16 cellular contexts compared by ENCODE assay signal in the genomic region with DNA sequence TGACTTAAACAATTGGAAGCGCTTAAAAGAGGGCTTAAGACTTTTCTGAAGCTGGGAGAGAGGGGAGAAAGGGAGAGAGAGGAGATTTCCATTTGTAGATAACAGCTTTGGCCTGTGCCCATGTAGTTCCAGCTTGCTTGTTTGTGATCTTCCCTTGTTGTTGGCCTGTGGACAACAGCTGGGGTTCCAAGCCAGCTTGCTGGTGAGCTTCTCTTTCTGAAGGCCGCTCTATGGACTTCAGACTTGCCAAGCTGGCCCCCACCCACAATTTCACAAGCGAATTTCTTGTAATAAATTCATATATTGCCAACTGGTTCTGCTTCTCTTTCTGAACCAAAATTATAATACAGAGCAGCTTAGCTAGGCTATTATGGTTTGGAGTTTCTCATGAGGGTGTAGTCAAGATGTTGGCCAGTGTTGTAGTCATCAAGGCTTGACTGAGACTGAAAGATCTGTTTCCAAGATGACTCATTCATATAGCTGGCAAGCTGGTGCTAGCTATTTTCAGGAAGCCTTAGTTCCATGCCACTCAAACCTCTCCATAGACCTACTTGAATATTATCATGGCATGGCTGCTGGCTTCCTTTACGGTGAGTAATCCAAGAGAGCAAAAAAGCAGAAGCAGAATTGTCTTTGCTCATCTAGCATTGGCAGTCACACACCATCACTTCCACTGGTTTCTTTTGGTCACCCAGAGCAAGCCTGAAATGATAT.
DNase-seq lines count a peak whose midpoint lies in the region; ATAC-seq, FAIRE-seq and TF ChIP-seq lines count a peak whose summit lies in the region.
"Had no signal": no experiment of that assay in that cellular context is flagged by ENCODE, and none has a peak within 500 bp of the region (broad histone marks: within the 10 kb centered on the region; RNA-seq: fewer than 3 reads in every experiment).

No MANE protein-coding gene starts in this region.

- TF ChIP-seq CTCF in keratinocyte (optimal IDR thresholded peaks at IDR 0.05 in 1 of 3, IDR thresholded peaks at IDR 0.05 in 1 of 3, conservative IDR thresholded peaks at IDR 0.05 in 1 of 3; ENCODE audit: extremely low read depth in 1 of 3, insufficient read depth in 2 of 3, low read length in 3 of 3): no peak
- no peak for TF ChIP-seq CTCF in WERI-Rb-1 (IDR thresholded peaks at IDR 0.05; ENCODE audit: low read depth, low read length)
- TF ChIP-seq CTCF in GM10248 (IDR thresholded peaks at IDR 0.05; ENCODE audit: control extremely low read depth, extremely low read depth, low read depth, missing control alignments): no peak

- H3K9ac ChIP-seq in adipocyte (ENCODE audit: low read length) (no peak overlapping the region), keratinocyte (ENCODE audit: control insufficient read depth, extremely low read depth, insufficient read depth, low read length) (peak overlapping the region; percentile 19)

- peak overlapping the region; percentile 78 for H3K27ac ChIP-seq in keratinocyte (ENCODE audit: control insufficient read depth, insufficient read depth, low read length)
- H3K27ac ChIP-seq in WERI-Rb-1: no peak overlapping the region
- H3K27ac ChIP-seq: C4-2B, stomach had no signal

- H4K20me1 ChIP-seq in keratinocyte (ENCODE audit: control insufficient read depth, extremely low read depth, insufficient read depth, low read length): no peaks in the 10 kb centered on the region

- H3K36me3 ChIP-seq in adipocyte (ENCODE audit: control insufficient read depth, insufficient read depth, low read length, severe bottlenecking): no peaks in the 10 kb centered on the region
- no peaks in the 10 kb centered on the region for H3K36me3 ChIP-seq in keratinocyte (ENCODE audit: control insufficient read depth in 2 of 2, extremely low read depth in 1 of 2, insufficient read depth in 2 of 2, low read length in 2 of 2)
- H3K36me3 ChIP-seq in WERI-Rb-1: no peaks in the 10 kb centered on the region
- H3K36me3 ChIP-seq: stomach had no signal

- peak; percentile 100 for FAIRE-seq in keratinocyte (lab: Jason Lieb, UNC)
- FAIRE-seq: islet of Langerhans had no signal

- H3K27me3 ChIP-seq in adipocyte (replicated peaks; ENCODE audit: control insufficient read depth, insufficient read depth, low read length): no peaks in the 10 kb centered on the region
- no peaks in the 10 kb centered on the region for H3K27me3 ChIP-seq in keratinocyte (ENCODE audit: control insufficient read depth, extremely low read depth, insufficient read depth, low read length)
- peaks cover 3% of the 10 kb centered on the region for H3K27me3 ChIP-seq in WERI-Rb-1 (ENCODE audit: insufficient read depth, low read depth, severe bottlenecking)
- H3K27me3 ChIP-seq: stomach had no signal

- H2AFZ ChIP-seq in keratinocyte (ENCODE audit: control insufficient read depth, low read length): peak overlapping the region; percentile 36

- H3K9me1 ChIP-seq in keratinocyte (ENCODE audit: control insufficient read depth, extremely low read depth, insufficient read depth, low read length): no peaks in the 10 kb centered on the region

- peak overlapping the region; percentile 45 for H3K4me2 ChIP-seq in keratinocyte (ENCODE audit: control insufficient read depth, extremely low read depth, insufficient read depth, low read depth, low read length)

- H3K4me1 ChIP-seq in adipocyte (ENCODE audit: control insufficient read depth, insufficient read depth, low read length) (peaks cover 23% of the 10 kb centered on the region), keratinocyte (ENCODE audit: control insufficient read depth, extremely low read depth, insufficient read depth, low read length) (peaks cover 23% of the 10 kb centered on the region)

- no peak for TF ChIP-seq POLR2A in GM18505 (IDR thresholded peaks at IDR 0.05; ENCODE audit: borderline replicate concordance, extremely low read depth, insufficient read depth, insufficient read length)

- H3K9me3 ChIP-seq in adipocyte (ENCODE audit: control insufficient read depth, low read length): peaks cover 7% of the 10 kb centered on the region
- peaks cover 6% of the 10 kb centered on the region for H3K9me3 ChIP-seq in keratinocyte (ENCODE audit: control insufficient read depth, low read depth, low read length)
- peaks cover 7% of the 10 kb centered on the region for H3K9me3 ChIP-seq in WERI-Rb-1 (ENCODE audit: severe bottlenecking)

- DNase-seq in Daoy (ENCODE audit: low read depth) (peak; percentile 17), LoVo (ENCODE audit: low spot score) (peak; percentile 25), adipocyte (ENCODE audit: low read depth) (peak; percentile 51), keratinocyte (ENCODE audit: low read depth, low spot score) (peak; percentile 88), NCI-H774 (lab: John Stamatoyannopoulos, UW) (no peak), WERI-Rb-1 (no peak), GM10248 (ENCODE audit: extremely low spot score) (no peak)
- DNase-seq: activated CD4-positive, alpha-beta T cell treated with anti-CD3 and anti-CD28 coated beads, Interleukin-2, amount 50 U/mL, for 48 hours; activated effector memory CD4-positive, alpha-beta T cell treated with Interleukin-2 at 50 U/mL for 16 hours; foreskin melanocyte; NCI-H146; retina; stomach had no signal

- POLR2A ChIA-PET in GM10248 (lab: Yijun Ruan, JAX): no interaction called here

- H3K4me3 ChIP-seq in adipocyte (ENCODE audit: low read length) (no peak overlapping the region), keratinocyte (ENCODE audit: control insufficient read depth in 2 of 3, extremely low read depth in 1 of 3, insufficient read depth in 2 of 3, low read depth in 1 of 3, low read length in 3 of 3) (no peak overlapping the region), WERI-Rb-1 (ENCODE audit: low read depth, low read length) (no peak overlapping the region)
- H3K4me3 ChIP-seq: stomach had no signal

- H3K79me2 ChIP-seq in keratinocyte (ENCODE audit: control insufficient read depth, insufficient read depth, low read length): no peaks in the 10 kb centered on the region

- no peak for ATAC-seq in GM18505 (IDR thresholded peaks at IDR 0.05; ENCODE audit: unreplicated experiment)

- CTCF ChIA-PET in GM10248 (lab: Yijun Ruan, JAX): no interaction called here

- dilution Hi-C loops in keratinocyte (cut with MboI; ENCODE audit: extremely low pct_ligation_motif_present, low sequenced_read_pairs): no loop called here

Comparison
In these comparisons a context has a peak if more than half of its experiments do, and no peak if none do; other contexts are left out.
1. DNase-seq: peak in Daoy (single experiment), LoVo (single experiment), adipocyte (single experiment) and keratinocyte (single experiment); none in NCI-H774 (single experiment), WERI-Rb-1 (single experiment) and GM10248 (single experiment).